Comparison of ENCODE assay signal across 8 cellular contexts in the genomic region with DNA sequence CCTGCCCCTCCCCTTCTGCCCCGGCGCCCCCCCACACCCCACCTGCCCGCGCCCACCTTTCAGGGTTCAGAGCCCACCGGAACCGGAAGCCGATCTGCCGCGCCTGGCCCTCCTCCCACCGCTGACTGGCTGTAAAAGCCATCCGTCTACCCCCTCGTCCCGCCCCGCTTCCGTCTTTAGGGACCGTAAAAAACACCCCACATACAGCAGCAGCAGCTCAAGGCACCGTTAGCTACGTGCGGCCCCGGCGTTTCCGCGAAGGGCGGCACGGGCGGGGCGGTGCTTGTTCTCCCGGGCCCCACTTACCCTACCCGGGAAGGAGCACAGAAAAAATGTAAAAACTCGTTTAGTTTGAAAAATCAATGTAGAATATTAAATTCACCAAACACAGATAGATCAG. TPM values are rescaled to one million over a fixed set of nuclear protein-coding genes. Genes with fewer than 3 reads are reported as not detected.
A peak's percentile ranks its signal among the peaks of the same experiment; 100 is the strongest.
DNase-seq lines count a peak whose midpoint lies in the region; ATAC-seq and TF ChIP-seq lines count a peak whose summit lies in the region.

A gene (minus strand): TSS at position 96 of the 400 bp plus-strand sequence. CDS start 320 bp downstream, outside the sequence.

- TF ChIP-seq CTCF in GM13977 (IDR thresholded peaks at IDR 0.05; ENCODE audit: extremely low read depth, insufficient read depth, missing control alignments) (no peak), ascending aorta (IDR thresholded peaks at IDR 0.05) (no peak), uterus (IDR thresholded peaks at IDR 0.05) (no peak)

- peak; percentile 73 for ATAC-seq in HG02943 (IDR thresholded peaks at IDR 0.05; ENCODE audit: low read depth, unreplicated experiment)
- ATAC-seq in right cardiac atrium = peak; percentile 93 to 94

- peak; percentile 99 for DNase-seq in GM13977 (ENCODE audit: low spot score)
- peak; percentile 70 for DNase-seq in NCI-H2029 treated with DMSO at 0.1 percent for 48 hours (lab: John Stamatoyannopoulos, UW)
- DNase-seq in T-helper 22 cell (ENCODE audit: low read depth) = peak; percentile 86
- peak; percentile 78 to 98 for DNase-seq in ascending aorta (ENCODE audit: low spot score in 2 of 2)
- DNase-seq in right cardiac atrium = peak; percentile 93 to 97 (median 97)
- peak; percentile 93 for DNase-seq in putamen (ENCODE audit: low spot score)
- DNase-seq in uterus = peak; percentile 95

- intact Hi-C loops in ascending aorta (cut with DNase I) (loop anchor here (1.0 kb wide), 3 partner anchors 12 to 157 kb away; a partner anchor contains a TSS), right cardiac atrium (cut with DNase I) (no loop called here), uterus (cut with DNase I; ENCODE audit: low total_unique reads) (no loop called here)

- in situ Hi-C loops in GM13977 (cut with MboI; ENCODE audit: low pct_unique_long_range_greater_than_20kb, low sequenced_read_pairs, unreplicated experiment) = no loop called here

- H3K27me3 ChIP-seq in ascending aorta = no peaks in the 10 kb centered on the region
- H3K27me3 ChIP-seq in right cardiac atrium (ENCODE audit: control insufficient read depth, insufficient read depth) = no peaks in the 10 kb centered on the region
- H3K27me3 ChIP-seq in uterus = no peaks in the 10 kb centered on the region

- whole genome bisulfite sequencing in right cardiac atrium = under 1% methylated on average over 29 of the region's 30 CpGs

- peaks cover 60 to 61% of the 10 kb centered on the region in 2 donors for H3K36me3 ChIP-seq in ascending aorta
- no peaks in the 10 kb centered on the region for H3K36me3 ChIP-seq in uterus

- peak in 1 of 2 donors; percentile 70 for TF ChIP-seq POLR2A in uterus (IDR thresholded peaks at IDR 0.05)

- H3K4me1 ChIP-seq in ascending aorta = peaks cover 8 to 12% of the 10 kb centered on the region in 2 donors
- peaks cover 2% of the 10 kb centered on the region for H3K4me1 ChIP-seq in right cardiac atrium (ENCODE audit: control insufficient read depth, insufficient read depth, low read length)
- H3K4me1 ChIP-seq in uterus = peaks cover 4 to 11% of the 10 kb centered on the region in 2 donors

- H3K9me3 ChIP-seq in ascending aorta (no peaks in the 10 kb centered on the region), right cardiac atrium (ENCODE audit: control insufficient read depth, low read length) (no peaks in the 10 kb centered on the region), uterus (no peaks in the 10 kb centered on the region)

- H3K27ac ChIP-seq in ascending aorta (peak within 1 kb of the TSS; percentile 36 to 59), right cardiac atrium (ENCODE audit: low read length) (peak within 1 kb of the TSS; percentile 19), uterus (peak within 1 kb of the TSS; percentile 70 to 72)

- H3K4me3 ChIP-seq in ascending aorta (peak within 1 kb of the TSS; percentile 53 to 70), right cardiac atrium (ENCODE audit: low read length) (peak within 1 kb of the TSS; percentile 73), uterus (peak within 1 kb of the TSS; percentile 41 to 52)

RNA-seq across cellular contexts. Expression of the gene that starts here (rescaled TPM):
- total RNA-seq in ascending aorta (47.8 TPM), right cardiac atrium (10 to 100 TPM; 63.9 to 74.9 (median 69.3) TPM), uterus (10 to 100 TPM; 32.4 to 97.3 (median 50.1) TPM)
- polyA plus RNA-seq in right cardiac atrium = 130 TPM

Comparison
In these comparisons a context has a peak if more than half of its experiments do, and no peak if none do; other contexts are left out.
1. Peak in every context shown above with its lines: DNase-seq, ATAC-seq, H3K4me3 ChIP-seq and H3K27ac ChIP-seq.
2. H3K27ac ChIP-seq: peak in every context shown above with its lines; median percentile 71 in uterus; 48 in ascending aorta; 19 in right cardiac atrium.